In the genomic region with DNA sequence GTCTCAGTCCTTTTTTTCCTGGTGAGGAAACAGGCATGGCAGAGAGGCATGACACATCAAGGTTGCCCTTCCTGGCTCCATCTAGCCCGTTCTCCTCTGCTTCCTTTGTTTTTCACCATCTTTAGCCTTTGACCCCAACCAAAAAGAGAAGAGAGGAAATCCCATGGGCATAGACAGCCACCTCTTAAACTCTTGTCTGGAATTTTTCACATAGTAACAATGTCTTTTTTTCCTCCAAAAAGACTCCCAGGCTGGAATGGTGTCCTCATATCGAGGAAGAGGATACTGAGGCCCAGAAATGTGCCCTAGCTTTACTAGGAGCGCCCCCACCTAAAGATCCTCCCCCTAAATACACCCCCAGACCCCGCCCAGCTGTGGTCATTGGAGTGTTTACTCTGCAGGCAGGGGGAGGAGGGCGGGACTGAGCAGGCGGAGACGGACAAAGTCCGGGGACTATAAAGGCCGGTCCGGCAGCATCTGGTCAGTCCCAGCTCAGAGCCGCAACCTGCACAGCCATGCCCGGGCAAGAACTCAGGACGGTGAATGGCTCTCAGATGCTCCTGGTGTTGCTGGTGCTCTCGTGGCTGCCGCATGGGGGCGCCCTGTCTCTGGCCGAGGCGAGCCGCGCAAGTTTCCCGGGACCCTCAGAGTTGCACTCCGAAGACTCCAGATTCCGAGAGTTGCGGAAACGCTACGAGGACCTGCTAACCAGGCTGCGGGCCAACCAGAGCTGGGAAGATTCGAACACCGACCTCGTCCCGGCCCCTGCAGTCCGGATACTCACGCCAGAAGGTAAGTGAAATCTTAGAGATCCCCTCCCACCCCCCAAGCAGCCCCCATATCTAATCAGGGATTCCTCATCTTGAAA, we compare ENCODE assay signal across 8 cellular contexts. TPM values are rescaled to one million over a fixed set of nuclear protein-coding genes. Genes with fewer than 3 reads are reported as not detected.
A peak's percentile ranks its signal among the peaks of the same experiment; 100 is the strongest.
DNase-seq lines count a peak whose midpoint lies in the region; ATAC-seq and TF ChIP-seq lines count a peak whose summit lies in the region.

A gene with protein sequence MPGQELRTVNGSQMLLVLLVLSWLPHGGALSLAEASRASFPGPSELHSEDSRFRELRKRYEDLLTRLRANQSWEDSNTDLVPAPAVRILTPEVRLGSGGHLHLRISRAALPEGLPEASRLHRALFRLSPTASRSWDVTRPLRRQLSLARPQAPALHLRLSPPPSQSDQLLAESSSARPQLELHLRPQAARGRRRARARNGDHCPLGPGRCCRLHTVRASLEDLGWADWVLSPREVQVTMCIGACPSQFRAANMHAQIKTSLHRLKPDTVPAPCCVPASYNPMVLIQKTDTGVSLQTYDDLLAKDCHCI (plus strand): TSS at position 484 of the 868 bp plus-strand sequence. CDS start 32 bp downstream, at position 516.

- H3K27ac ChIP-seq in OCI-LY1 (ENCODE audit: low read depth, low read length, poor library complexity, severe bottlenecking) (no peak within 1 kb of the TSS), breast epithelium (peak within 1 kb of the TSS; percentile 36 to 38)

- H3K27me3 ChIP-seq in OCI-LY1 (ENCODE audit: insufficient read depth, low read length) (peaks cover 23% of the 10 kb centered on the region; the same call in 1 of the 2 replicates), breast epithelium (no peaks in the 10 kb centered on the region)

- no peak within 1 kb of the TSS for H3K4me3 Mint-ChIP-seq in stimulated activated naive B cell treated with anti-CD40 and anti-IgM and Interleukin-4, amounts not matched to agents 10 μg/mL and 1 μg/mL and 100 μg/mL, for 72 hours

- H3K79me2 ChIP-seq in OCI-LY1 (ENCODE audit: insufficient read depth, low read length) = no peaks in the 10 kb centered on the region

- H3K4me3 ChIP-seq in OCI-LY1 (ENCODE audit: low read depth, low read length, poor library complexity, severe bottlenecking) (no peak within 1 kb of the TSS), breast epithelium (peak within 1 kb of the TSS; percentile 30 to 59 (median 46))

- intact Hi-C loops in breast epithelium (cut with DNase I; ENCODE audit: low total_unique reads) = loop anchor here (10.0 kb wide), 1 partner anchor 1851 kb away; no protein-coding TSS in a partner anchor
- intact Hi-C loops in left colon (cut with DNase I, micrococcal nuclease) = no loop called here

- H3K4me2 ChIP-seq in OCI-LY1 (ENCODE audit: low read length) = no peak within 1 kb of the TSS

- peaks cover 6 to 9% of the 10 kb centered on the region in 2 donors for H3K36me3 Mint-ChIP-seq in stimulated activated naive B cell treated with anti-CD40 and anti-IgM and Interleukin-4, amounts not matched to agents 10 μg/mL and 1 μg/mL and 100 μg/mL, for 72 hours

- peak; percentile 40 for DNase-seq in activated T-cell treated with anti-CD3 and anti-CD28 coated beads for 48 hours (ENCODE audit: low read depth)
- DNase-seq in activated T-cell treated with anti-CD3 and anti-CD28 coated beads for 4 hours = no peak
- DNase-seq in breast epithelium (ENCODE audit: low spot score in 2 of 2) = peak in 1 of 2 donors; percentile 69
- peak; percentile 95 to 97 for DNase-seq in left colon
- peak; percentile 24 for DNase-seq in stimulated activated naive B cell treated with anti-CD40 and anti-IgM and Interleukin-4, amounts not matched to agents 10 μg/mL and 1 μg/mL and 100 μg/mL, for 72 hours
- DNase-seq in NK-92 (lab: John Stamatoyannopoulos, UW; ENCODE audit: unreplicated experiment) = no peak

- H4K20me1 ChIP-seq in OCI-LY1 (ENCODE audit: insufficient read depth, low read length) = no peaks in the 10 kb centered on the region

- H3K27ac Mint-ChIP-seq in stimulated activated naive B cell treated with anti-CD40 and anti-IgM and Interleukin-4, amounts not matched to agents 10 μg/mL and 1 μg/mL and 100 μg/mL, for 72 hours = no peak within 1 kb of the TSS

- TF ChIP-seq POLR2A in breast epithelium (IDR thresholded peaks at IDR 0.05) = peak; percentile 49

- no peak within 1 kb of the TSS for H2AFZ ChIP-seq in OCI-LY1 (ENCODE audit: low read length)

- H3K9me3 ChIP-seq in OCI-LY1 (ENCODE audit: low read length) (no peaks in the 10 kb centered on the region), breast epithelium (no peaks in the 10 kb centered on the region)

- H3K36me3 ChIP-seq in OCI-LY1 (ENCODE audit: insufficient read depth, low read length) (no peaks in the 10 kb centered on the region), breast epithelium (no peaks in the 10 kb centered on the region)

- no peak within 1 kb of the TSS for H3K9ac ChIP-seq in OCI-LY1 (ENCODE audit: low read length)

- TF ChIP-seq CTCF in OCI-LY1 (IDR thresholded peaks at IDR 0.05; ENCODE audit: low read length) = peak; percentile 73
- no peak for TF ChIP-seq CTCF in breast epithelium (IDR thresholded peaks at IDR 0.05)

- peaks cover 0 to 4% of the 10 kb centered on the region in 2 donors for H3K9me3 Mint-ChIP-seq in stimulated activated naive B cell treated with anti-CD40 and anti-IgM and Interleukin-4, amounts not matched to agents 10 μg/mL and 1 μg/mL and 100 μg/mL, for 72 hours

- peaks cover 14 to 45% of the 10 kb centered on the region in 2 donors for H3K27me3 Mint-ChIP-seq in stimulated activated naive B cell treated with anti-CD40 and anti-IgM and Interleukin-4, amounts not matched to agents 10 μg/mL and 1 μg/mL and 100 μg/mL, for 72 hours

- H3K4me1 Mint-ChIP-seq in stimulated activated naive B cell treated with anti-CD40 and anti-IgM and Interleukin-4, amounts not matched to agents 10 μg/mL and 1 μg/mL and 100 μg/mL, for 72 hours = peaks cover 9 to 38% of the 10 kb centered on the region in 2 donors

- peaks cover 9% of the 10 kb centered on the region for H3K4me1 ChIP-seq in OCI-LY1 (ENCODE audit: insufficient read depth, low read length, severe bottlenecking)
- H3K4me1 ChIP-seq in breast epithelium = no peaks in the 10 kb centered on the region

- H3F3A ChIP-seq in OCI-LY1 (ENCODE audit: insufficient read depth, low read length) = no peaks in the 10 kb centered on the region

- ATAC-seq in left colon (peak; percentile 75), HG02973 (IDR thresholded peaks at IDR 0.05; ENCODE audit: unreplicated experiment) (no peak)
- ATAC-seq in stimulated activated naive B cell treated with anti-CD40 and anti-IgM and Interleukin-4, amounts not matched to agents 10 μg/mL and 1 μg/mL and 100 μg/mL, for 72 hours (replicated peaks) = no peak

- H3K9me2 ChIP-seq in OCI-LY1 (ENCODE audit: low read depth, low read length) = no peaks in the 10 kb centered on the region

RNA-seq across cellular contexts. Expression of the gene that starts here (rescaled TPM):
- total RNA-seq in breast epithelium = 10 to 100 TPM in 1 of 3 donors, 1 to 10 TPM in 2; 2.7 to 60.3 (median 9.2) TPM
- total RNA-seq in left colon = 10 to 100 TPM; 32.2 to 87.6 TPM

Comparison
In these comparisons a context has a peak if more than half of its experiments do, and no peak if none do; other contexts are left out.
1. DNase-seq: peak in activated T-cell treated with anti-CD3 and anti-CD28 coated beads for 48 hours (single experiment), left colon (2 of 2) and stimulated activated naive B cell treated with anti-CD40 and anti-IgM and Interleukin-4, amounts not matched to agents 10 μg/mL and 1 μg/mL and 100 μg/mL, for 72 hours (single experiment); none in activated T-cell treated with anti-CD3 and anti-CD28 coated beads for 4 hours (single experiment) and NK-92 (single experiment).